8 cellular contexts compared by ENCODE assay signal in the genomic region with DNA sequence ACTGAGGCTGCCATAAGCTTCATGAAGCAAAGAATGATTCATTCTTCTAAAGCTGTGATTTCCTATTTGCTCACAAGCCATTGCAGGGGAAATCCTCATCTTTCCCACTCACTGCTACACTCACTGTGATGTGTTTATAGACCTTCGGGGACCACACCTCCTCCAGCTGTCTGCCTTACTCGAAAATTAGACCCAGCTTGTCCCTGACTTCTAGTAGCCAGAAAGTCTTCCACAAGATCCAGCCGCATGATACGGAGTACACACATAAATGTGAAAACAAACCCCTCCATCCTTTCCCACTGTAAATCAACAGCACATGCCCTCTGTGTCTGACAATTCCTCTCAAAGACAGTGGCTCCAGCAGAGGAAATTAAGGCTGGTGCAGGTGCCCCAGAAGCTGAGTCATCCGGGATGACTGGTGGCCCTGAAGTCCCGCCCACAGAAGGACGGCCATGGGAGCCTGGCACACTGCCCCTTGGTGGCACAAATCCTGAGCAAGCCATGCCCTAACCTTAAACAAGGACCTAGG.
A peak's percentile ranks its signal among the peaks of the same experiment; 100 is the strongest.
DNase-seq lines count a peak whose midpoint lies in the region; ATAC-seq and TF ChIP-seq lines count a peak whose summit lies in the region.

No MANE protein-coding gene starts in this region.

- H3K9me3 ChIP-seq in CD8-positive, alpha-beta memory T cell (ENCODE audit: low read length): no peaks in the 10 kb centered on the region
- H3K9me3 ChIP-seq in CD4-positive, alpha-beta T cell (ENCODE audit: control insufficient read depth, low read length): no peaks in the 10 kb centered on the region

- no peak overlapping the region for H3K4me3 ChIP-seq in CD8-positive, alpha-beta memory T cell (ENCODE audit: low read length)

- no peak for ATAC-seq in HG03521 (IDR thresholded peaks at IDR 0.05; ENCODE audit: unreplicated experiment)
- ATAC-seq in CD4-positive, alpha-beta T cell (ENCODE audit: poor library complexity): no peak

- H3K27ac ChIP-seq in CD8-positive, alpha-beta memory T cell (ENCODE audit: low read depth, low read length): no peak overlapping the region
- H3K27ac ChIP-seq in CD4-positive, alpha-beta T cell (ENCODE audit: low read depth, low read length): no peak overlapping the region

- intact Hi-C loops in CD4-positive, alpha-beta T cell (cut with DNase I, micrococcal nuclease): no loop called here

- DNase-seq in ELR (ENCODE audit: low read depth): peak; percentile 74
- peak; percentile 12 for DNase-seq in NCI-H510A treated with DMSO at 0.1 percent for 48 hours (lab: John Stamatoyannopoulos, UW)
- DNase-seq in fibroblast of gingiva (ENCODE audit: low read depth): peak; percentile 72
- peak; percentile 6 to 11 for DNase-seq in stimulated activated CD4-positive, alpha-beta T cell treated with anti-CD3 and anti-CD28 coated beads, Interleukin-15, amount 100 ng/mL, for 48 hours (ENCODE audit: low read depth in 2 of 2)
- DNase-seq in CD8-positive, alpha-beta memory T cell: no peak
- DNase-seq in CD4-positive, alpha-beta T cell: no peak
- no peak for DNase-seq in NCI-H2196 (lab: John Stamatoyannopoulos, UW; ENCODE audit: unreplicated experiment)

- peaks cover 14 to 49% of the 10 kb centered on the region in 2 donors for H3K27me3 Mint-ChIP-seq in CD8-positive, alpha-beta memory T cell
- peaks cover 21% of the 10 kb centered on the region for H3K27me3 Mint-ChIP-seq in CD4-positive, alpha-beta T cell

- H3K36me3 ChIP-seq in CD8-positive, alpha-beta memory T cell (ENCODE audit: insufficient read depth, low read length): no peaks in the 10 kb centered on the region

- CTCF ChIA-PET in CD8-positive, alpha-beta memory T cell (lab: Charles Lee): interaction anchor here (1.0 kb wide), 1 partner anchor 9 kb away, joined by 4 read pairs; no protein-coding TSS in a partner anchor
- CTCF ChIA-PET in CD4-positive, alpha-beta T cell (lab: Charles Lee): no interaction called here

- POLR2A ChIA-PET in CD8-positive, alpha-beta memory T cell (lab: Charles Lee): no interaction called here
- POLR2A ChIA-PET in CD4-positive, alpha-beta T cell (lab: Charles Lee): no interaction called here

- TF ChIP-seq CTCF in CD4-positive, alpha-beta T cell (IDR thresholded peaks at IDR 0.05): no peak

- H3K4me1 ChIP-seq in CD8-positive, alpha-beta memory T cell (ENCODE audit: insufficient read depth, low read length): no peaks in the 10 kb centered on the region

- H3K4me1 Mint-ChIP-seq in CD8-positive, alpha-beta memory T cell: no peaks in the 10 kb centered on the region
- no peaks in the 10 kb centered on the region for H3K4me1 Mint-ChIP-seq in CD4-positive, alpha-beta T cell (ENCODE audit: low read depth)

- H3K36me3 Mint-ChIP-seq in CD8-positive, alpha-beta memory T cell: no peaks in the 10 kb centered on the region
- no peaks in the 10 kb centered on the region for H3K36me3 Mint-ChIP-seq in CD4-positive, alpha-beta T cell (ENCODE audit: low read depth)

- no peak overlapping the region for H3K27ac Mint-ChIP-seq in CD8-positive, alpha-beta memory T cell
- no peak overlapping the region for H3K27ac Mint-ChIP-seq in CD4-positive, alpha-beta T cell

- H3K9me3 Mint-ChIP-seq in CD8-positive, alpha-beta memory T cell: no peaks in the 10 kb centered on the region
- H3K9me3 Mint-ChIP-seq in CD4-positive, alpha-beta T cell: no peaks in the 10 kb centered on the region

- H3K27me3 ChIP-seq in CD8-positive, alpha-beta memory T cell (ENCODE audit: insufficient read depth, low read length, poor library complexity, severe bottlenecking): no peaks in the 10 kb centered on the region
- H3K27me3 ChIP-seq in CD4-positive, alpha-beta T cell (ENCODE audit: control insufficient read depth, insufficient read depth, low read length): no peaks in the 10 kb centered on the region

- H3K4me3 Mint-ChIP-seq in CD8-positive, alpha-beta memory T cell: no peak overlapping the region
- H3K4me3 Mint-ChIP-seq in CD4-positive, alpha-beta T cell: no peak overlapping the region

Comparison
In these comparisons a context has a peak if more than half of its experiments do, and no peak if none do; other contexts are left out.
1. DNase-seq: peak in ELR (single experiment), NCI-H510A treated with DMSO at 0.1 percent for 48 hours (single experiment), fibroblast of gingiva (single experiment) and stimulated activated CD4-positive, alpha-beta T cell treated with anti-CD3 and anti-CD28 coated beads, Interleukin-15, amount 100 ng/mL, for 48 hours (2 of 2); none in CD8-positive, alpha-beta memory T cell (0 of 5), CD4-positive, alpha-beta T cell (0 of 10) and NCI-H2196 (single experiment).